9 cellular contexts compared by ENCODE assay signal in genomic region chr5:34001231-34001935, GRCh38. TPM values are rescaled to one million over a fixed set of nuclear protein-coding genes. Genes with fewer than 3 reads are reported as not detected.
DNase-seq lines count a peak whose midpoint lies in the region; ATAC-seq and TF ChIP-seq lines count a peak whose summit lies in the region.
"Had no signal": no experiment of that assay in that cellular context is flagged by ENCODE, and none has a peak within 500 bp of the region (broad histone marks: within the 10 kb centered on the region; RNA-seq: fewer than 3 reads in every experiment).

No MANE protein-coding gene starts in this region.

- H3K36me3 Mint-ChIP-seq in GM23338 (ENCODE audit: low read depth) (peaks cover 17% of the 10 kb centered on the region), nephron (ENCODE audit: low read depth) (peaks cover 58% of the 10 kb centered on the region), T-helper 17 cell (ENCODE audit: low read depth) (peaks cover 8% of the 10 kb centered on the region)

- H3K4me3 Mint-ChIP-seq in GM23338: no peak overlapping the region
- H3K4me3 Mint-ChIP-seq in nephron: no peak overlapping the region
- H3K4me3 Mint-ChIP-seq in T-helper 17 cell: no peak overlapping the region

- H3K9me3 ChIP-seq in Peyer's patch (no peaks in the 10 kb centered on the region), T-helper 17 cell (ENCODE audit: control insufficient read depth, low read length, poor library complexity, severe bottlenecking) (no peaks in the 10 kb centered on the region)

- no peak overlapping the region for H3K4me2 ChIP-seq in GM23338

- intact Hi-C loops in dorsolateral prefrontal cortex (cut with DNase I): loop anchor here in 1 of 2 donors (10.0 kb wide), 1 partner anchor 923 kb away; the partner anchor contains the start of gene DNAJC21

- no peaks in the 10 kb centered on the region for H4K20me1 ChIP-seq in GM23338 (replicated peaks; ENCODE audit: insufficient read depth)

- H3K27me3 ChIP-seq in GM23338 (ENCODE audit: insufficient read depth) (no peaks in the 10 kb centered on the region), dorsolateral prefrontal cortex (no peaks in the 10 kb centered on the region), Peyer's patch (no peaks in the 10 kb centered on the region)

- H2AFZ ChIP-seq in GM23338: no peak overlapping the region

- H3K4me1 Mint-ChIP-seq in GM23338 (peaks cover 15% of the 10 kb centered on the region), nephron (peaks cover 30% of the 10 kb centered on the region), T-helper 17 cell (peaks cover 14% of the 10 kb centered on the region)

- 0 out of 2 replicates have a peak, but pooled peaks cover 3% of the 10 kb centered on the region for H3K36me3 ChIP-seq in GM23338 (ENCODE audit: insufficient read depth)
- H3K36me3 ChIP-seq in Peyer's patch: peaks cover 0 to 32% (median 0%) of the 10 kb centered on the region in 3 donors

- H3K27ac ChIP-seq in GM23338 (ENCODE audit: low read depth): no peak overlapping the region
- H3K27ac ChIP-seq in dorsolateral prefrontal cortex: peak overlapping the region in 45 of 59 donors; percentile 0 to 80 (median 52)
- H3K27ac ChIP-seq in Peyer's patch: peak overlapping the region in 1 of 4 donors; percentile 8

- H3K27me3 Mint-ChIP-seq in GM23338 (ENCODE audit: insufficient read depth, low read depth, poor library complexity) (no peaks in the 10 kb centered on the region), nephron (ENCODE audit: low read depth) (no peaks in the 10 kb centered on the region), T-helper 17 cell (no peaks in the 10 kb centered on the region)

- no peaks in the 10 kb centered on the region for H3F3A ChIP-seq in GM23338 (replicated peaks; ENCODE audit: low read depth)

- no peak for TF ChIP-seq POLR2A in Peyer's patch (IDR thresholded peaks at IDR 0.05)

- H3K9me2 ChIP-seq in GM23338 (ENCODE audit: insufficient read depth): no peaks in the 10 kb centered on the region

- H3K27ac Mint-ChIP-seq in GM23338 (peak overlapping the region; percentile 85; the same call in 1 of the 2 replicates), nephron (peak overlapping the region; percentile 64 to 86 (median 69)), T-helper 17 cell (no peak overlapping the region)

- no peak overlapping the region for H3K4me3 ChIP-seq in GM23338
- peak overlapping the region in 7 of 59 donors; percentile 9 to 29 (median 20) for H3K4me3 ChIP-seq in dorsolateral prefrontal cortex
- no peak overlapping the region for H3K4me3 ChIP-seq in Peyer's patch

- no peak for ATAC-seq in GM23338
- ATAC-seq in GM21723 (IDR thresholded peaks at IDR 0.05; ENCODE audit: unreplicated experiment): no peak
- no peak for ATAC-seq in T-helper 17 cell

- H3K9me3 Mint-ChIP-seq in GM23338 (no peaks in the 10 kb centered on the region), nephron (no peaks in the 10 kb centered on the region)

- TF ChIP-seq CTCF in GM23338 (conservative IDR thresholded peaks at IDR 0.05; ENCODE audit: low read depth in 2 of 2): no peak
- TF ChIP-seq CTCF in dorsolateral prefrontal cortex (IDR thresholded peaks at IDR 0.05 in 54 of 56, conservative IDR thresholded peaks at IDR 0.05 in 2 of 56; ENCODE audit: low read depth in 1 of 56, partially characterized antibody in 56 of 56): no peak
- no peak for TF ChIP-seq CTCF in nephron (IDR thresholded peaks at IDR 0.05; ENCODE audit: unreplicated experiment in 3 of 3)
- no peak for TF ChIP-seq CTCF in Peyer's patch (IDR thresholded peaks at IDR 0.05)

- H3K4me1 ChIP-seq in GM23338 (ENCODE audit: insufficient read depth) (peaks cover 7% of the 10 kb centered on the region; the same call in 1 of the 2 replicates), Peyer's patch (peaks cover 0 to 2% (median 0%) of the 10 kb centered on the region in 4 donors)

- no peak for DNase-seq in GM23338 (ENCODE audit: low spot score)
- DNase-seq in NCI-H345 (lab: John Stamatoyannopoulos, UW): peak; percentile 92
- DNase-seq in dorsolateral prefrontal cortex: peak in 7 of 10 donors; percentile 39 to 75 (median 56)
- no peak for DNase-seq in Peyer's patch
- no peak for DNase-seq in T-helper 17 cell
- DNase-seq in RKO (ENCODE audit: low spot score): no peak
- DNase-seq: KBM-7 had no signal

- no peaks in the 10 kb centered on the region for H3K79me2 ChIP-seq in GM23338 (replicated peaks; ENCODE audit: insufficient read depth)

TF ChIP-seq in GM23338, 12 proteins besides CTCF, POLR2A, EP300 and RAD21 (continues in another document):
- TF ChIP-seq EZH2phosphoT487 (IDR thresholded peaks at IDR 0.05; ENCODE audit: unreplicated experiment) (no peak), EZH2 (IDR thresholded peaks at IDR 0.05; ENCODE audit: low read depth, unreplicated experiment) (no peak), CREB1 (CRISPR knock-in tag; IDR thresholded peaks at IDR 0.05; ENCODE audit: low read depth) (no peak), ETS1 (IDR thresholded peaks at IDR 0.05) (no peak), STAT1 (IDR thresholded peaks at IDR 0.05; ENCODE audit: unreplicated experiment) (no peak), NANOG (IDR thresholded peaks at IDR 0.05; ENCODE audit: borderline replicate concordance) (no peak), POLR2AphosphoS5 (IDR thresholded peaks at IDR 0.05; ENCODE audit: low read depth) (no peak), REST (IDR thresholded peaks at IDR 0.05; ENCODE audit: unreplicated experiment) (no peak)

RNA-seq across cellular contexts. Expression of gene AMACR, which starts 6.5 kb away (rescaled TPM):
- 8.8 and 12.6 TPM in 2 replicates for total RNA-seq in GM23338 (2014; rRNA removed; shearing (Covaris generic))
- 6.7 and 7.0 TPM in 2 replicates for polyA plus RNA-seq in GM23338 (2016; fragmentation: Nextera tagmentation; extraction: Ambion mirVana)
- total RNA-seq in dorsolateral prefrontal cortex (10 to 100 TPM in 107 of 120 experiments, 1 to 10 TPM in 13; 5.2 to 32.6 (median 16.9) TPM), Peyer's patch (10 to 100 TPM; 14.9 to 24.1 (median 20.3) TPM), T-helper 17 cell (1 to 10 TPM; 2.0 to 3.0 TPM)

RNA-seq across cellular contexts. Expression of gene SLC45A2, which starts 16.9 kb away (rescaled TPM):
- total RNA-seq in GM23338 (2014; rRNA removed; shearing (Covaris generic)): not detected in 2 replicates
- polyA plus RNA-seq in GM23338 (2016; fragmentation: Nextera tagmentation; extraction: Ambion mirVana): not detected in 2 replicates
- total RNA-seq in dorsolateral prefrontal cortex (1 to 10 TPM in 93 of 120 experiments, under 1 TPM in 27; 0.20 to 5.9 (median 1.5) TPM), Peyer's patch (not detected), T-helper 17 cell (not detected)

RNA-seq across cellular contexts. Expression of gene C1QTNF3, which starts 41.6 kb away (rescaled TPM):
- 0.97 and 1.7 TPM in 2 replicates for total RNA-seq in GM23338 (2014; rRNA removed; shearing (Covaris generic))
- 0.97 and 2.0 TPM in 2 replicates for polyA plus RNA-seq in GM23338 (2016; fragmentation: Nextera tagmentation; extraction: Ambion mirVana)
- total RNA-seq in dorsolateral prefrontal cortex (10 to 100 TPM in 84 of 120 experiments, 1 to 10 TPM in 36; 6.0 to 26.9 (median 12.5) TPM), Peyer's patch (10 to 100 TPM in 2 of 4 donors, 1 to 10 TPM in 2; 7.2 to 33.0 (median 11.4) TPM), T-helper 17 cell (1 to 10 TPM; 4.3 to 8.5 TPM)

Comparison
In these comparisons a context has a peak if more than half of its experiments do, and no peak if none do; other contexts are left out.
1. DNase-seq: peak in NCI-H345 (single experiment) and dorsolateral prefrontal cortex (7 of 10); none in GM23338 (single experiment), Peyer's patch (0 of 3), T-helper 17 cell (0 of 3) and RKO (single experiment).